Comparison of ENCODE assay signal across 14 cellular contexts in the genomic region with DNA sequence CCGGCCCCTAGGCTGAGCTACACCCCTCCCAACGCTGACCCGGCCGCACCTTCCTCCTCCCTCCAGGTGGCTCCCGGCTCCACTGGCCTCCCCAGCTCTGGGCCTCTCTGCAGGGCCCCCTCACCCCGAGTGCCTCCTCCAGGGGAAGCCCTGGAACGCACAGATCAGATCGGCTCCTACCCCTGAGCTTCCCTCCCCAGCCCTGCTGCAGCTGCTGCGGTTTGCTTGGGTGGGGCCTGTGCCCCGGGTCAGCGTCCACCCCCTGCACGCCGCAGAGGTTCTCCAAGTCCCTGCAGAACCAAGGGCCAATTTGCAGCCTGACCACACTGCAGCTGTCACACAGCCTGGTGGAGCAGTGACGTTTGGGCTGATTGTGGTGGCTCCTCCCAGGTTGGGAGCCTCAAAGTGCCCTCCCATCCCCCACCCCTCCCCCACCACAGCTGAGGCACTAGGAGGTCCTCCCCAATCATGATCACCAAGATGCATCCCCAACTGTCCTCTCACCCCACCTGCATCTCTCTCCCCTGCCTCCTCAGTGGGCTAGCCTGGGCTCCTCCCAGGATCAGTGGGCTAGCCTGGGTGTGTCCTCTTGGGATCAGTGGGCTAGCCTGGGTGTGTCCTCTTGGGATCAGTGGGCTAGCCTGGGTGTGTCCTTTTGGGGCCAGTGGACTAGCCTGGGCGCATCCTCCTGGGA. TPM values are rescaled to one million over a fixed set of nuclear protein-coding genes. Genes with fewer than 3 reads are reported as not detected.
A peak's percentile ranks its signal among the peaks of the same experiment; 100 is the strongest.
DNase-seq lines count a peak whose midpoint lies in the region; ATAC-seq and TF ChIP-seq lines count a peak whose summit lies in the region.
"Had no signal": no experiment of that assay in that cellular context is flagged by ENCODE, and none has a peak within 500 bp of the region (broad histone marks: within the 10 kb centered on the region; RNA-seq: fewer than 3 reads in every experiment).

No MANE protein-coding gene starts in this region.

- DNase-seq in Right ventricle myocardium superior (peak; percentile 40), left ventricle myocardium inferior (no peak), NOMO-1 treated with DMSO at 0.1 percent for 48 hours (lab: John Stamatoyannopoulos, UW; ENCODE audit: unreplicated experiment) (peak; percentile 57), foreskin keratinocyte (no peak), Ammon's horn (ENCODE audit: low spot score) (no peak), lower leg skin (ENCODE audit: low spot score in 2 of 2) (no peak)
- DNase-seq: cerebellar nuclear complex, EL, kidney glomerular epithelial cell, NCI-H187, NCI-H524 treated with DMSO at 0.1 percent for 48 hours, T-helper 9 cell had no signal

- no peaks in the 10 kb centered on the region for H3K4me1 ChIP-seq in left ventricle myocardium inferior
- no peaks in the 10 kb centered on the region for H3K4me1 ChIP-seq in foreskin keratinocyte
- H3K4me1 ChIP-seq in thymus (ENCODE audit: control insufficient read depth, insufficient read depth, low read length), result peaks cover 9% of the 10 kb centered on the region

- H3K9me3 ChIP-seq in left ventricle myocardium inferior (replicated peaks) (no peaks in the 10 kb centered on the region), thymus (ENCODE audit: control insufficient read depth) (no peaks in the 10 kb centered on the region)

- 25% methylated on average over 15 of the region's 15 CpGs for WGBS in thymus
- WGBS in lower leg skin, 2 donors, result 56 to 72% methylated on average over 14 to 15 of the region's 15 CpGs

- H3K4me3 ChIP-seq in left ventricle myocardium inferior (no peak overlapping the region), thymus (ENCODE audit: low read length) (no peak overlapping the region), lower leg skin (ENCODE audit: low read depth, poor library complexity, severe bottlenecking) (no peak overlapping the region)

- ATAC-seq in Right ventricle myocardium superior (ENCODE audit: poor library complexity) (peak; percentile 31), foreskin keratinocyte (peak; percentile 7), GM21360 (IDR thresholded peaks at IDR 0.05; ENCODE audit: unreplicated experiment) (no peak)

- no peak overlapping the region for H3K27ac ChIP-seq in left ventricle myocardium inferior (replicated peaks)
- H3K27ac ChIP-seq in foreskin keratinocyte, result no peak overlapping the region
- peak overlapping the region; percentile 8 for H3K27ac ChIP-seq in thymus (ENCODE audit: low read depth)

- TF ChIP-seq CTCF in left ventricle myocardium inferior (IDR thresholded peaks at IDR 0.05; ENCODE audit: borderline replicate concordance) (no peak), foreskin keratinocyte (conservative IDR thresholded peaks at IDR 0.05) (no peak), lower leg skin (IDR thresholded peaks at IDR 0.05) (no peak)

- peaks cover 39% of the 10 kb centered on the region for H3K27me3 ChIP-seq in left ventricle myocardium inferior (ENCODE audit: low read depth)
- H3K27me3 ChIP-seq in foreskin keratinocyte, result peaks cover 9% of the 10 kb centered on the region
- no peaks in the 10 kb centered on the region for H3K27me3 ChIP-seq in thymus (ENCODE audit: control insufficient read depth, insufficient read depth)

- no peak for TF ChIP-seq POLR2A in lower leg skin (IDR thresholded peaks at IDR 0.05)

- intact Hi-C loops in Right ventricle myocardium superior (cut with DNase I), result no loop called here
- intact Hi-C loops in left ventricle myocardium inferior (cut with micrococcal nuclease), result no loop called here
- intact Hi-C loops in lower leg skin (cut with DNase I; ENCODE audit: low total_unique reads), result no loop called here

- H3K36me3 ChIP-seq in left ventricle myocardium inferior, result no peaks in the 10 kb centered on the region
- H3K36me3 ChIP-seq in thymus (ENCODE audit: control insufficient read depth, insufficient read depth), result no peaks in the 10 kb centered on the region

RNA-seq across cellular contexts. Expression of a gene that starts 12.8 kb away (rescaled TPM):
- total RNA-seq in Right ventricle myocardium superior (58.6 TPM), left ventricle myocardium inferior (66.0 TPM), foreskin keratinocyte (20.0 and 21.6 TPM in 2 replicates), lower leg skin (100 to 1,000 TPM in 1 of 4 donors, 10 to 100 TPM in 3; 15.5 to 250 (median 19.6) TPM)
- polyA plus RNA-seq in foreskin keratinocyte (23.7 and 30.7 TPM in 2 replicates), thymus (28.7 TPM)

Comparison
In these comparisons a context has a peak if more than half of its experiments do, and no peak if none do; other contexts are left out.
1. DNase-seq: peak in Right ventricle myocardium superior (single experiment) and NOMO-1 treated with DMSO at 0.1 percent for 48 hours (single experiment); none in left ventricle myocardium inferior (single experiment), foreskin keratinocyte (0 of 2), Ammon's horn (single experiment) and lower leg skin (0 of 2).